In genomic region chr6:28720357-28721231, GRCh38 we compare ENCODE assay signal across 16 cellular contexts.
DNase-seq lines count a peak whose midpoint lies in the region; ATAC-seq, FAIRE-seq and TF ChIP-seq lines count a peak whose summit lies in the region.
"Had no signal": no experiment of that assay in that cellular context is flagged by ENCODE, and none has a peak within 500 bp of the region (broad histone marks: within the 10 kb centered on the region; RNA-seq: fewer than 3 reads in every experiment).

No MANE protein-coding gene starts in this region.

- no peaks in the 10 kb centered on the region for H4K20me1 ChIP-seq in hepatocyte (ENCODE audit: insufficient read depth, poor library complexity, severe bottlenecking)
- H4K20me1 ChIP-seq: BLaER1 had no signal

- CTCF ChIA-PET in MCF 10A (lab: Yijun Ruan, JAX) = no interaction called here
- CTCF ChIA-PET in Panc1 (lab: Charles Lee) = no interaction called here
- CTCF ChIA-PET in CD4-positive, alpha-beta T cell (lab: Charles Lee) = no interaction called here

- no peak overlapping the region for H2AFZ ChIP-seq in hepatocyte

- BruUV-seq in MCF 10A (replicated peaks; lab: Mats Ljungman, UMichigan) (TSS peak; percentile 98), Panc1 (replicated peaks; lab: Mats Ljungman, UMichigan) (no TSS peak)

- H3K9me3 Mint-ChIP-seq in MCF 10A (ENCODE audit: unreplicated experiment) = no peaks in the 10 kb centered on the region
- H3K9me3 Mint-ChIP-seq in CD4-positive, alpha-beta T cell = no peaks in the 10 kb centered on the region

- H3K4me3 ChIP-seq in breast epithelium (no peak overlapping the region), Panc1 (ENCODE audit: low read depth in 2 of 2, low read length in 2 of 2) (peak overlapping the region; percentile 12 to 27), hepatocyte (no peak overlapping the region)
- H3K4me3 ChIP-seq: BLaER1, SJCRH30 had no signal

- no peak for ATAC-seq in Panc1
- ATAC-seq in CD4-positive, alpha-beta T cell (ENCODE audit: poor library complexity) = no peak

- H3K79me2 ChIP-seq in hepatocyte = no peaks in the 10 kb centered on the region

- DNase-seq in MCF 10A (ENCODE audit: unreplicated experiment) (no peak), breast epithelium (ENCODE audit: low spot score in 2 of 2) (no peak), Panc1 (ENCODE audit: low read depth, low spot score) (no peak), hepatocyte (ENCODE audit: low spot score) (no peak), NCI-H226 (no peak), NCI-H2171 treated with DMSO at 0.1 percent for 48 hours (lab: John Stamatoyannopoulos, UW) (no peak), frontal cortex (ENCODE audit: low spot score in 2 of 2) (no peak)
- no peak for DNase-seq in CD4-positive, alpha-beta T cell
- DNase-seq: NCI-H1417 treated with DMSO at 0.1 percent for 48 hours, NCI-H2227 treated with DMSO at 0.1 percent for 48 hours, NCI-H526 treated with DMSO at 0.1 percent for 48 hours had no signal

- H3K4me3 Mint-ChIP-seq in MCF 10A (ENCODE audit: unreplicated experiment) = no peak overlapping the region
- H3K4me3 Mint-ChIP-seq in CD4-positive, alpha-beta T cell = no peak overlapping the region

- H3K4me1 ChIP-seq in breast epithelium (no peaks in the 10 kb centered on the region), Panc1 (ENCODE audit: control insufficient read depth, insufficient read depth, low read length) (peaks cover 8% of the 10 kb centered on the region), hepatocyte (ENCODE audit: insufficient read depth) (no peaks in the 10 kb centered on the region)
- H3K4me1 ChIP-seq: BLaER1, SJCRH30 had no signal

- no peaks in the 10 kb centered on the region for H3K36me3 ChIP-seq in breast epithelium
- H3K36me3 ChIP-seq in Panc1 (ENCODE audit: control insufficient read depth, insufficient read depth, low read length) = no peaks in the 10 kb centered on the region
- no peaks in the 10 kb centered on the region for H3K36me3 ChIP-seq in hepatocyte (replicated peaks; ENCODE audit: insufficient read depth, low read depth)
- H3K36me3 ChIP-seq: BLaER1, SJCRH30 had no signal

- no peak for FAIRE-seq in frontal cortex (lab: Jason Lieb, UNC)
- FAIRE-seq: GM18507 had no signal

- in situ Hi-C loops in Panc1 (cut with HindIII; ENCODE audit: low pct_unique_long_range_greater_than_20kb, low sequenced_read_pairs) = no loop called here

- H3K27me3 ChIP-seq in breast epithelium (peaks cover 0 to 40% of the 10 kb centered on the region in 2 donors), Panc1 (ENCODE audit: control insufficient read depth, insufficient read depth, low read length) (peaks cover 2% of the 10 kb centered on the region; the same call in 1 of the 2 replicates), hepatocyte (peaks cover 37% of the 10 kb centered on the region)
- H3K27me3 ChIP-seq in CD4-positive, alpha-beta T cell (ENCODE audit: control insufficient read depth, insufficient read depth, low read length) = peaks cover 44% of the 10 kb centered on the region
- H3K27me3 ChIP-seq: BLaER1, SJCRH30 had no signal

- H3K4me1 Mint-ChIP-seq in MCF 10A (ENCODE audit: insufficient read depth, unreplicated experiment) = peaks cover 3% of the 10 kb centered on the region
- no peaks in the 10 kb centered on the region for H3K4me1 Mint-ChIP-seq in CD4-positive, alpha-beta T cell (ENCODE audit: low read depth)

- H3K27ac ChIP-seq in breast epithelium (no peak overlapping the region), Panc1 (ENCODE audit: low read length) (no peak overlapping the region), hepatocyte (no peak overlapping the region)
- H3K27ac ChIP-seq in CD4-positive, alpha-beta T cell (ENCODE audit: low read depth, low read length) = no peak overlapping the region
- H3K27ac ChIP-seq: 22Rv1, BLaER1, RWPE1, SJCRH30 had no signal

- TF ChIP-seq POLR2A in breast epithelium (IDR thresholded peaks at IDR 0.05) = no peak

- intact Hi-C loops in MCF 10A (cut with micrococcal nuclease) = no loop called here
- intact Hi-C loops in breast epithelium (cut with DNase I; ENCODE audit: low total_unique reads) = no loop called here
- intact Hi-C loops in Panc1 (cut with micrococcal nuclease; ENCODE audit: unreplicated experiment) = no loop called here
- intact Hi-C loops in CD4-positive, alpha-beta T cell (cut with DNase I, micrococcal nuclease) = loop anchor here in 1 of 2 experiments (10.0 kb wide), 1 partner anchor 1036 kb away; no protein-coding TSS in a partner anchor

- H3K9me2 ChIP-seq in hepatocyte (replicated peaks; ENCODE audit: insufficient read depth) = no peaks in the 10 kb centered on the region

- WGBS in hepatocyte (ENCODE audit: low lambda C conversion rate, missing lambda C conversion rate) = 36% methylated on average over 26 of the region's 26 CpGs

- no peaks in the 10 kb centered on the region for H3K36me3 Mint-ChIP-seq in MCF 10A (ENCODE audit: insufficient read depth, unreplicated experiment)
- H3K36me3 Mint-ChIP-seq in CD4-positive, alpha-beta T cell (ENCODE audit: low read depth) = no peaks in the 10 kb centered on the region

- no peaks in the 10 kb centered on the region for H3K27me3 Mint-ChIP-seq in MCF 10A (ENCODE audit: insufficient read depth, unreplicated experiment)
- peaks cover 88% of the 10 kb centered on the region for H3K27me3 Mint-ChIP-seq in CD4-positive, alpha-beta T cell

- no peak for TF ChIP-seq CTCF in MCF 10A (IDR thresholded peaks at IDR 0.05; ENCODE audit: unreplicated experiment)
- no peak for TF ChIP-seq CTCF in breast epithelium (IDR thresholded peaks at IDR 0.05)
- TF ChIP-seq CTCF in Panc1 (IDR thresholded peaks at IDR 0.05) = no peak
- TF ChIP-seq CTCF in hepatocyte (IDR thresholded peaks at IDR 0.05; ENCODE audit: poor library complexity) = no peak
- TF ChIP-seq CTCF in CD4-positive, alpha-beta T cell (IDR thresholded peaks at IDR 0.05) = no peak

- POLR2A ChIA-PET in MCF 10A (lab: Yijun Ruan, JAX) = no interaction called here
- POLR2A ChIA-PET in Panc1 (lab: Charles Lee) = no interaction called here
- POLR2A ChIA-PET in CD4-positive, alpha-beta T cell (lab: Charles Lee) = no interaction called here

- H3K4me2 ChIP-seq in hepatocyte = peak overlapping the region; percentile 25
- H3K4me2 ChIP-seq: BLaER1 had no signal

- H3K27ac Mint-ChIP-seq in MCF 10A (ENCODE audit: low read depth, unreplicated experiment) = no peak overlapping the region
- no peak overlapping the region for H3K27ac Mint-ChIP-seq in CD4-positive, alpha-beta T cell

- H3K9me3 ChIP-seq in breast epithelium (no peaks in the 10 kb centered on the region), Panc1 (ENCODE audit: control insufficient read depth, insufficient read depth, low read depth, low read length) (no peaks in the 10 kb centered on the region), hepatocyte (ENCODE audit: low read depth) (no peaks in the 10 kb centered on the region)
- H3K9me3 ChIP-seq in CD4-positive, alpha-beta T cell (ENCODE audit: control insufficient read depth, low read length) = no peaks in the 10 kb centered on the region
- H3K9me3 ChIP-seq: BLaER1, SJCRH30 had no signal

Comparison
In these comparisons a context has a peak if more than half of its experiments do, and no peak if none do; other contexts are left out.
1. H3K4me3 ChIP-seq: peak in Panc1 (2 of 2); none in breast epithelium (0 of 3) and hepatocyte (single experiment).